In the genomic region with DNA sequence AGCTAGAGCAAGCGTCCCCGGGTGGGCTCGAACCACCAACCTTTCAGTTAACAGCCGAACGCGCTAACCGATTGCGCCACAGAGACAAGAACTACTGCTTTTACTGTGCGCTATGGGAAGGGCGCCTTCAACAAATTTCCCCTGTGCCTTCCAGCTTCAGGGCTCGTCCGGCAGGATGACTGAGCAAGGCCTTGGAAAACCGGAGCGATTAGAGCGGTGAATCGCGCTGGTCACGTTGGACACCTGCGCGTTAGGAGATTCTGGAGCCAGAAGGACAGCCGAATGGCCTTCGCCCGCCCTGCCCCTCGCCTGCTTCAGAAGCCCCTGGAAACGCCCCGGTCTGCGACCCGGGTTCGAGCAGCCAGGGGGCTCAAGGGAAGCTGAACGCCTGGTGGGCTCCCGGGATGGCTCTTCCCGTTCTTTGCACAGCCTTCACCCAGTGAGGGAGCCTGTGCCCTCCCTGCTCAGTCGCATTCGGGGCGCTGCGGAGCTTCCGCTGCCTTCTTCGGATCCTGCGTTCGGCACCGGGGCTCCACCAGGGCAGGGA, we compare ENCODE assay signal across 1 cellular context.
TF ChIP-seq lines count a peak whose summit lies in the region.

No MANE protein-coding gene starts in this region.

TF ChIP-seq in HepG2, 621 proteins besides CTCF, POLR2A, EP300 and RAD21:
- TF ChIP-seq HNRNPLL (IDR thresholded peaks at IDR 0.05; ENCODE audit: low read depth, low read length, poor library complexity, severe bottlenecking) (peak; percentile 62), CEBPG (CRISPR knock-in tag; IDR thresholded peaks at IDR 0.05) (peak; percentile 34)
